1 cellular context compared by ENCODE assay signal in the genomic region with DNA sequence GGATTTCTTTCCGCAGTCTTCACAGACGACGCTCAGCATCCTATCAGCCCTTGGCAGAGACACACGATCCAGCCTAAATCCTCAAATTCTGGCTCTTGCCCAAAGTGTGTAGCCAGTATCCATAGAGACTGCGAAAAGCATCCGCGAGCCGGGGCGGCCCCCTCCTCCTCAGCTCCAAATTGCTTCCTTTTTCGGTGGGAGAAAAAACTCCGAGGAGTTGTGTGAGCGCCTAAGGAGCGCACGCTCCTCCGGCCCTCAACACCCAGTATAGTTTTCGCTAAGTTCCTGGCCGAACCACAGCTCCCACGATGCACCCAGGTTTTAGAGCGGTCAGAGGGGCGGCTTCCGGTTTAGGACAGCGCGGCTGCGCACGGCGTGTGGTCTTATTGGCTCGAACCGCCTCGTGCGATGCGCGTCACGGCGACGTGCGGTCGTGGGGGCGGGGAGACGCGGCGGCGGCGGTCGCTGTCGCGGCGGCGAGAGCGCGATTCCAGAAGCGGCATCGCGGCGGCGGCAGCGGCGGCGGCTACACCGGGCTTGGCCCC.
TF ChIP-seq lines count a peak whose summit lies in the region.

A gene with protein sequence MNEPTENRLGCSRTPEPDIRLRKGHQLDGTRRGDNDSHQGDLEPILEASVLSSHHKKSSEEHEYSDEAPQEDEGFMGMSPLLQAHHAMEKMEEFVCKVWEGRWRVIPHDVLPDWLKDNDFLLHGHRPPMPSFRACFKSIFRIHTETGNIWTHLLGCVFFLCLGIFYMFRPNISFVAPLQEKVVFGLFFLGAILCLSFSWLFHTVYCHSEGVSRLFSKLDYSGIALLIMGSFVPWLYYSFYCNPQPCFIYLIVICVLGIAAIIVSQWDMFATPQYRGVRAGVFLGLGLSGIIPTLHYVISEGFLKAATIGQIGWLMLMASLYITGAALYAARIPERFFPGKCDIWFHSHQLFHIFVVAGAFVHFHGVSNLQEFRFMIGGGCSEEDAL (plus strand): TSS at position 493 of the 545 bp plus-strand sequence. CDS start 63,274 bp downstream, outside the sequence.

TF ChIP-seq in K562, 482 proteins besides CTCF, POLR2A, EP300 and RAD21 (continued from another document and continues in another):
- TF ChIP-seq, protein P1, sequence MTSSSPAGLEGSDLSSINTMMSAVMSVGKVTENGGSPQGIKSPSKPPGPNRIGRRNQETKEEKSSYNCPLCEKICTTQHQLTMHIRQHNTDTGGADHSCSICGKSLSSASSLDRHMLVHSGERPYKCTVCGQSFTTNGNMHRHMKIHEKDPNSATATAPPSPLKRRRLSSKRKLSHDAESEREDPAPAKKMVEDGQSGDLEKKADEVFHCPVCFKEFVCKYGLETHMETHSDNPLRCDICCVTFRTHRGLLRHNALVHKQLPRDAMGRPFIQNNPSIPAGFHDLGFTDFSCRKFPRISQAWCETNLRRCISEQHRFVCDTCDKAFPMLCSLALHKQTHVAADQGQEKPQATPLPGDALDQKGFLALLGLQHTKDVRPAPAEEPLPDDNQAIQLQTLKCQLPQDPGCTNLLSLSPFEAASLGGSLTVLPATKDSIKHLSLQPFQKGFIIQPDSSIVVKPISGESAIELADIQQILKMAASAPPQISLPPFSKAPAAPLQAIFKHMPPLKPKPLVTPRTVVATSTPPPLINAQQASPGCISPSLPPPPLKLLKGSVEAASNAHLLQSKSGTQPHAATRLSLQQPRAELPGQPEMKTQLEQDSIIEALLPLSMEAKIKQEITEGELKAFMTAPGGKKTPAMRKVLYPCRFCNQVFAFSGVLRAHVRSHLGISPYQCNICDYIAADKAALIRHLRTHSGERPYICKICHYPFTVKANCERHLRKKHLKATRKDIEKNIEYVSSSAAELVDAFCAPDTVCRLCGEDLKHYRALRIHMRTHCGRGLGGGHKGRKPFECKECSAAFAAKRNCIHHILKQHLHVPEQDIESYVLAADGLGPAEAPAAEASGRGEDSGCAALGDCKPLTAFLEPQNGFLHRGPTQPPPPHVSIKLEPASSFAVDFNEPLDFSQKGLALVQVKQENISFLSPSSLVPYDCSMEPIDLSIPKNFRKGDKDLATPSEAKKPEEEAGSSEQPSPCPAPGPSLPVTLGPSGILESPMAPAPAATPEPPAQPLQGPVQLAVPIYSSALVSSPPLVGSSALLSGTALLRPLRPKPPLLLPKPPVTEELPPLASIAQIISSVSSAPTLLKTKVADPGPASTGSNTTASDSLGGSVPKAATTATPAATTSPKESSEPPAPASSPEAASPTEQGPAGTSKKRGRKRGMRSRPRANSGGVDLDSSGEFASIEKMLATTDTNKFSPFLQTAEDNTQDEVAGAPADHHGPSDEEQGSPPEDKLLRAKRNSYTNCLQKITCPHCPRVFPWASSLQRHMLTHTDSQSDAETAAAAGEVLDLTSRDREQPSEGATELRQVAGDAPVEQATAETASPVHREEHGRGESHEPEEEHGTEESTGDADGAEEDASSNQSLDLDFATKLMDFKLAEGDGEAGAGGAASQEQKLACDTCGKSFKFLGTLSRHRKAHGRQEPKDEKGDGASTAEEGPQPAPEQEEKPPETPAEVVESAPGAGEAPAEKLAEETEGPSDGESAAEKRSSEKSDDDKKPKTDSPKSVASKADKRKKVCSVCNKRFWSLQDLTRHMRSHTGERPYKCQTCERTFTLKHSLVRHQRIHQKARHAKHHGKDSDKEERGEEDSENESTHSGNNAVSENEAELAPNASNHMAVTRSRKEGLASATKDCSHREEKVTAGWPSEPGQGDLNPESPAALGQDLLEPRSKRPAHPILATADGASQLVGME (CRISPR knock-in tag; IDR thresholded peaks at IDR 0.05), result no peak
- no peak for TF ChIP-seq U2AF2 (optimal IDR thresholded peaks at IDR 0.05; ENCODE audit: low read depth, low read length)
- TF ChIP-seq OTX1 (CRISPR knock-in tag; IDR thresholded peaks at IDR 0.05), result no peak
- TF ChIP-seq, protein P2, sequence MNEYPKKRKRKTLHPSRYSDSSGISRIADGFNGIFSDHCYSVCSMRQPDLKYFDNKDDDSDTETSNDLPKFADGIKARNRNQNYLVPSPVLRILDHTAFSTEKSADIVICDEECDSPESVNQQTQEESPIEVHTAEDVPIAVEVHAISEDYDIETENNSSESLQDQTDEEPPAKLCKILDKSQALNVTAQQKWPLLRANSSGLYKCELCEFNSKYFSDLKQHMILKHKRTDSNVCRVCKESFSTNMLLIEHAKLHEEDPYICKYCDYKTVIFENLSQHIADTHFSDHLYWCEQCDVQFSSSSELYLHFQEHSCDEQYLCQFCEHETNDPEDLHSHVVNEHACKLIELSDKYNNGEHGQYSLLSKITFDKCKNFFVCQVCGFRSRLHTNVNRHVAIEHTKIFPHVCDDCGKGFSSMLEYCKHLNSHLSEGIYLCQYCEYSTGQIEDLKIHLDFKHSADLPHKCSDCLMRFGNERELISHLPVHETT (CRISPR knock-in tag; conservative IDR thresholded peaks at IDR 0.05 in 1 of 2, IDR thresholded peaks at IDR 0.05 in 1 of 2), result peak in 1 of 2 experiments; percentile 96; a peak in 1 of 4 replicates
- no peak for TF ChIP-seq TEAD4 (IDR thresholded peaks at IDR 0.05; ENCODE audit: low read length)
- no peak for TF ChIP-seq TEAD4 (CRISPR knock-in tag; IDR thresholded peaks at IDR 0.05; ENCODE audit: borderline replicate concordance)
- TF ChIP-seq, protein P3, sequence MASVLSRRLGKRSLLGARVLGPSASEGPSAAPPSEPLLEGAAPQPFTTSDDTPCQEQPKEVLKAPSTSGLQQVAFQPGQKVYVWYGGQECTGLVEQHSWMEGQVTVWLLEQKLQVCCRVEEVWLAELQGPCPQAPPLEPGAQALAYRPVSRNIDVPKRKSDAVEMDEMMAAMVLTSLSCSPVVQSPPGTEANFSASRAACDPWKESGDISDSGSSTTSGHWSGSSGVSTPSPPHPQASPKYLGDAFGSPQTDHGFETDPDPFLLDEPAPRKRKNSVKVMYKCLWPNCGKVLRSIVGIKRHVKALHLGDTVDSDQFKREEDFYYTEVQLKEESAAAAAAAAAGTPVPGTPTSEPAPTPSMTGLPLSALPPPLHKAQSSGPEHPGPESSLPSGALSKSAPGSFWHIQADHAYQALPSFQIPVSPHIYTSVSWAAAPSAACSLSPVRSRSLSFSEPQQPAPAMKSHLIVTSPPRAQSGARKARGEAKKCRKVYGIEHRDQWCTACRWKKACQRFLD (CRISPR knock-in tag; IDR thresholded peaks at IDR 0.05), result peak; percentile 50; the same call in 1 of the 2 replicates
- 0 out of 2 replicates have a peak, but pooled peaks have one; percentile 33 for TF ChIP-seq ETV5 (CRISPR knock-in tag; IDR thresholded peaks at IDR 0.05; ENCODE audit: low read depth)
- TF ChIP-seq PHTF2 (CRISPR knock-in tag; IDR thresholded peaks at IDR 0.05), result no peak
- no peak for TF ChIP-seq ZC3H8 (IDR thresholded peaks at IDR 0.05)
- no peak for TF ChIP-seq ZNF57 (CRISPR knock-in tag; IDR thresholded peaks at IDR 0.05)
- TF ChIP-seq, protein P4, sequence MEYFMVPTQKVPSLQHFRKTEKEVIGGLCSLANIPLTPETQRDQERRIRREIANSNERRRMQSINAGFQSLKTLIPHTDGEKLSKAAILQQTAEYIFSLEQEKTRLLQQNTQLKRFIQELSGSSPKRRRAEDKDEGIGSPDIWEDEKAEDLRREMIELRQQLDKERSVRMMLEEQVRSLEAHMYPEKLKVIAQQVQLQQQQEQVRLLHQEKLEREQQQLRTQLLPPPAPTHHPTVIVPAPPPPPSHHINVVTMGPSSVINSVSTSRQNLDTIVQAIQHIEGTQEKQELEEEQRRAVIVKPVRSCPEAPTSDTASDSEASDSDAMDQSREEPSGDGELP (CRISPR knock-in tag; IDR thresholded peaks at IDR 0.05; ENCODE audit: borderline replicate concordance), result peak; percentile 48; the same call in 1 of the 2 replicates
- TF ChIP-seq CBFA2T3 (IDR thresholded peaks at IDR 0.05), result 0 out of 2 replicates have a peak, but pooled peaks have one; percentile 4
- TF ChIP-seq CHD2 (IDR thresholded peaks at IDR 0.05; ENCODE audit: low read depth, low read length), result peak; percentile 67
- TF ChIP-seq, protein P5, sequence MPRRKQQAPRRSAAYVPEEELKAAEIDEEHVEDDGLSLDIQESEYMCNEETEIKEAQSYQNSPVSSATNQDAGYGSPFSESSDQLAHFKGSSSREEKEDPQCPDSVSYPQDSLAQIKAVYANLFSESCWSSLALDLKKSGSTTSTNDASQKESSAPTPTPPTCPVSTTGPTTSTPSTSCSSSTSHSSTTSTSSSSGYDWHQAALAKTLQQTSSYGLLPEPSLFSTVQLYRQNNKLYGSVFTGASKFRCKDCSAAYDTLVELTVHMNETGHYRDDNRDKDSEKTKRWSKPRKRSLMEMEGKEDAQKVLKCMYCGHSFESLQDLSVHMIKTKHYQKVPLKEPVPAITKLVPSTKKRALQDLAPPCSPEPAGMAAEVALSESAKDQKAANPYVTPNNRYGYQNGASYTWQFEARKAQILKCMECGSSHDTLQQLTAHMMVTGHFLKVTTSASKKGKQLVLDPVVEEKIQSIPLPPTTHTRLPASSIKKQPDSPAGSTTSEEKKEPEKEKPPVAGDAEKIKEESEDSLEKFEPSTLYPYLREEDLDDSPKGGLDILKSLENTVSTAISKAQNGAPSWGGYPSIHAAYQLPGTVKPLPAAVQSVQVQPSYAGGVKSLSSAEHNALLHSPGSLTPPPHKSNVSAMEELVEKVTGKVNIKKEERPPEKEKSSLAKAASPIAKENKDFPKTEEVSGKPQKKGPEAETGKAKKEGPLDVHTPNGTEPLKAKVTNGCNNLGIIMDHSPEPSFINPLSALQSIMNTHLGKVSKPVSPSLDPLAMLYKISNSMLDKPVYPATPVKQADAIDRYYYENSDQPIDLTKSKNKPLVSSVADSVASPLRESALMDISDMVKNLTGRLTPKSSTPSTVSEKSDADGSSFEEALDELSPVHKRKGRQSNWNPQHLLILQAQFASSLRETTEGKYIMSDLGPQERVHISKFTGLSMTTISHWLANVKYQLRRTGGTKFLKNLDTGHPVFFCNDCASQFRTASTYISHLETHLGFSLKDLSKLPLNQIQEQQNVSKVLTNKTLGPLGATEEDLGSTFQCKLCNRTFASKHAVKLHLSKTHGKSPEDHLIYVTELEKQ (CRISPR knock-in tag; IDR thresholded peaks at IDR 0.05), result no peak
- TF ChIP-seq DMBX1 (CRISPR knock-in tag; IDR thresholded peaks at IDR 0.05; ENCODE audit: borderline replicate concordance), result no peak
- TF ChIP-seq NELFE (IDR thresholded peaks at IDR 0.05; ENCODE audit: insufficient read depth, insufficient read length), result no peak
- no peak for TF ChIP-seq ZNF134 (CRISPR knock-in tag; conservative IDR thresholded peaks at IDR 0.05)
- TF ChIP-seq, protein P6, sequence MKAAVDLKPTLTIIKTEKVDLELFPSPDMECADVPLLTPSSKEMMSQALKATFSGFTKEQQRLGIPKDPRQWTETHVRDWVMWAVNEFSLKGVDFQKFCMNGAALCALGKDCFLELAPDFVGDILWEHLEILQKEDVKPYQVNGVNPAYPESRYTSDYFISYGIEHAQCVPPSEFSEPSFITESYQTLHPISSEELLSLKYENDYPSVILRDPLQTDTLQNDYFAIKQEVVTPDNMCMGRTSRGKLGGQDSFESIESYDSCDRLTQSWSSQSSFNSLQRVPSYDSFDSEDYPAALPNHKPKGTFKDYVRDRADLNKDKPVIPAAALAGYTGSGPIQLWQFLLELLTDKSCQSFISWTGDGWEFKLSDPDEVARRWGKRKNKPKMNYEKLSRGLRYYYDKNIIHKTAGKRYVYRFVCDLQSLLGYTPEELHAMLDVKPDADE (conservative IDR thresholded peaks at IDR 0.05; ENCODE audit: control insufficient read depth, low read depth, low read length), result no peak
- no peak for TF ChIP-seq ZNF324 (CRISPR knock-in tag; IDR thresholded peaks at IDR 0.05)
- no peak for TF ChIP-seq RBM17 (IDR thresholded peaks at IDR 0.05; ENCODE audit: borderline replicate concordance, low read depth, low read length)
- no peak for TF ChIP-seq CHD1 (IDR thresholded peaks at IDR 0.05; ENCODE audit: low read length)
- TF ChIP-seq, protein P7, sequence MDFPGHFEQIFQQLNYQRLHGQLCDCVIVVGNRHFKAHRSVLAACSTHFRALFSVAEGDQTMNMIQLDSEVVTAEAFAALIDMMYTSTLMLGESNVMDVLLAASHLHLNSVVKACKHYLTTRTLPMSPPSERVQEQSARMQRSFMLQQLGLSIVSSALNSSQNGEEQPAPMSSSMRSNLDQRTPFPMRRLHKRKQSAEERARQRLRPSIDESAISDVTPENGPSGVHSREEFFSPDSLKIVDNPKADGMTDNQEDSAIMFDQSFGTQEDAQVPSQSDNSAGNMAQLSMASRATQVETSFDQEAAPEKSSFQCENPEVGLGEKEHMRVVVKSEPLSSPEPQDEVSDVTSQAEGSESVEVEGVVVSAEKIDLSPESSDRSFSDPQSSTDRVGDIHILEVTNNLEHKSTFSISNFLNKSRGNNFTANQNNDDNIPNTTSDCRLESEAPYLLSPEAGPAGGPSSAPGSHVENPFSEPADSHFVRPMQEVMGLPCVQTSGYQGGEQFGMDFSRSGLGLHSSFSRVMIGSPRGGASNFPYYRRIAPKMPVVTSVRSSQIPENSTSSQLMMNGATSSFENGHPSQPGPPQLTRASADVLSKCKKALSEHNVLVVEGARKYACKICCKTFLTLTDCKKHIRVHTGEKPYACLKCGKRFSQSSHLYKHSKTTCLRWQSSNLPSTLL (IDR thresholded peaks at IDR 0.05), result no peak
- TF ChIP-seq LCOR (CRISPR knock-in tag; IDR thresholded peaks at IDR 0.05), result peak; percentile 82
- TF ChIP-seq SMAD1 (IDR thresholded peaks at IDR 0.05; ENCODE audit: low read depth, low read length, partially characterized antibody), result peak; percentile 32
- no peak; the same call in 1 of the 2 replicates for TF ChIP-seq MXI1 (IDR thresholded peaks at IDR 0.05; ENCODE audit: low read depth, low read length)
- TF ChIP-seq, protein P8, sequence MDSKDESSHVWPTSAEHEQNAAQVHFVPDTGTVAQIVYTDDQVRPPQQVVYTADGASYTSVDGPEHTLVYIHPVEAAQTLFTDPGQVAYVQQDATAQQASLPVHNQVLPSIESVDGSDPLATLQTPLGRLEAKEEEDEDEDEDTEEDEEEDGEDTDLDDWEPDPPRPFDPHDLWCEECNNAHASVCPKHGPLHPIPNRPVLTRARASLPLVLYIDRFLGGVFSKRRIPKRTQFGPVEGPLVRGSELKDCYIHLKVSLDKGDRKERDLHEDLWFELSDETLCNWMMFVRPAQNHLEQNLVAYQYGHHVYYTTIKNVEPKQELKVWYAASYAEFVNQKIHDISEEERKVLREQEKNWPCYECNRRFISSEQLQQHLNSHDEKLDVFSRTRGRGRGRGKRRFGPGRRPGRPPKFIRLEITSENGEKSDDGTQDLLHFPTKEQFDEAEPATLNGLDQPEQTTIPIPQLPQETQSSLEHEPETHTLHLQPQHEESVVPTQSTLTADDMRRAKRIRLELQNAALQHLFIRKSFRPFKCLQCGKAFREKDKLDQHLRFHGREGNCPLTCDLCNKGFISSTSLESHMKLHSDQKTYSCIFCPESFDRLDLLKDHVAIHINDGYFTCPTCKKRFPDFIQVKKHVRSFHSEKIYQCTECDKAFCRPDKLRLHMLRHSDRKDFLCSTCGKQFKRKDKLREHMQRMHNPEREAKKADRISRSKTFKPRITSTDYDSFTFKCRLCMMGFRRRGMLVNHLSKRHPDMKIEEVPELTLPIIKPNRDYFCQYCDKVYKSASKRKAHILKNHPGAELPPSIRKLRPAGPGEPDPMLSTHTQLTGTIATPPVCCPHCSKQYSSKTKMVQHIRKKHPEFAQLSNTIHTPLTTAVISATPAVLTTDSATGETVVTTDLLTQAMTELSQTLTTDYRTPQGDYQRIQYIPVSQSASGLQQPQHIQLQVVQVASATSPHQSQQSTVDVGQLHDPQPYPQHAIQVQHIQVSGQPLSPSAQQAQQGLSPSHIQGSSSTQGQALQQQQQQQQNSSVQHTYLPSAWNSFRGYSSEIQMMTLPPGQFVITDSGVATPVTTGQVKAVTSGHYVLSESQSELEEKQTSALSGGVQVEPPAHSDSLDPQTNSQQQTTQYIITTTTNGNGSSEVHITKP (IDR thresholded peaks at IDR 0.05; ENCODE audit: partially characterized antibody), result no peak
